9 cellular contexts compared by ENCODE assay signal in genomic region chr7:134886353-134887057, GRCh38.
A peak's percentile ranks its signal among the peaks of the same experiment; 100 is the strongest.
DNase-seq lines count a peak whose midpoint lies in the region; ATAC-seq, FAIRE-seq and TF ChIP-seq lines count a peak whose summit lies in the region.
"Had no signal": no experiment of that assay in that cellular context is flagged by ENCODE, and none has a peak within 500 bp of the region (broad histone marks: within the 10 kb centered on the region; RNA-seq: fewer than 3 reads in every experiment).

No MANE protein-coding gene starts in this region.

- 0% methylated on average over 8 of the region's 8 CpGs for WGBS in K562 (ENCODE audit: insufficient coverage, low coverage, missing lambda C conversion rate)
- WGBS in right lobe of liver (ENCODE audit: insufficient coverage, low coverage, low lambda C conversion rate, missing lambda C conversion rate): 14% methylated on average over 8 of the region's 8 CpGs

- no peak for TF ChIP-seq RAD21 in K562 (CRISPR knock-in tag; conservative IDR thresholded peaks at IDR 0.05 in 1 of 2, IDR thresholded peaks at IDR 0.05 in 1 of 2)

- no peak overlapping the region for H3K27ac ChIP-seq in K562 (ENCODE audit: extremely low read depth, low read depth, low read length)
- H3K27ac ChIP-seq in right lobe of liver: peak overlapping the region; percentile 35 to 77 (median 35)

- no peak for TF ChIP-seq POLR2A in K562 (conservative IDR thresholded peaks at IDR 0.05)
- TF ChIP-seq POLR2A in right lobe of liver (IDR thresholded peaks at IDR 0.05): peak; percentile 19

- H3K9me3 Mint-ChIP-seq in activated naive CD4-positive, alpha-beta T cell treated with anti-CD3 and anti-CD28 coated beads, Interleukin-2, amount 10 ng/mL, durations not matched to agents 7 days and 5 days: no peaks in the 10 kb centered on the region

- ATAC-seq in K562 (no peak), right lobe of liver (peak; percentile 9 to 53 (median 24)), GM21619 (IDR thresholded peaks at IDR 0.05; ENCODE audit: unreplicated experiment) (no peak), GM18519 (IDR thresholded peaks at IDR 0.05; ENCODE audit: low FRiP score, unreplicated experiment) (no peak)

- H3K27ac Mint-ChIP-seq in activated naive CD4-positive, alpha-beta T cell treated with anti-CD3 and anti-CD28 coated beads, Interleukin-2, amount 10 ng/mL, durations not matched to agents 7 days and 5 days: peak overlapping the region; percentile 35

- FAIRE-seq in K562 (lab: Jason Lieb, UNC) (no peak), urothelium cell line (lab: Jason Lieb, UNC) (no peak)

- no peak overlapping the region for H3K9ac ChIP-seq in K562 (ENCODE audit: insufficient read depth in 1 of 2, low read depth in 2 of 2, low read length in 2 of 2)

- BruUV-seq in K562 (replicated peaks; lab: Mats Ljungman, UMichigan): no TSS peak

- no peak overlapping the region for H3K4me2 ChIP-seq in K562 (ENCODE audit: insufficient read depth, low read length)

- H3K4me3 ChIP-seq in K562 (no peak overlapping the region), right lobe of liver (no peak overlapping the region)

- TF ChIP-seq CTCF in K562 (IDR thresholded peaks at IDR 0.05 in 2 of 3, conservative IDR thresholded peaks at IDR 0.05 in 1 of 3; ENCODE audit: insufficient read depth in 2 of 3, low read depth in 1 of 3, low read length in 3 of 3): no peak
- no peak for TF ChIP-seq CTCF in right lobe of liver (IDR thresholded peaks at IDR 0.05)
- TF ChIP-seq CTCF in GM10248 (IDR thresholded peaks at IDR 0.05; ENCODE audit: control extremely low read depth, extremely low read depth, low read depth, missing control alignments): no peak

- no peaks in the 10 kb centered on the region for H3K9me1 ChIP-seq in K562 (ENCODE audit: control insufficient read depth, insufficient read depth, low read length)

- no peak for DNase-seq in activated naive CD4-positive, alpha-beta T cell treated with anti-CD3 and anti-CD28 coated beads, Interleukin-2, amount 10 ng/mL, durations not matched to agents 7 days and 5 days
- DNase-seq in activated naive CD4-positive, alpha-beta T cell treated with Interleukin-2 at 50 U/mL for 16 hours: no peak
- DNase-seq in K562 (ENCODE audit: extremely low read depth in 1 of 4, low spot score in 3 of 4): no peak
- DNase-seq in right lobe of liver: peak in 1 of 3 donors; percentile 52
- DNase-seq in urothelium cell line (ENCODE audit: low spot score): peak; percentile 2
- no peak for DNase-seq in GM10248 (ENCODE audit: extremely low spot score)
- DNase-seq: T-helper 1 cell had no signal

- CTCF ChIA-PET in activated naive CD4-positive, alpha-beta T cell treated with anti-CD3 and anti-CD28 coated beads, Interleukin-2, amount 10 ng/mL, durations not matched to agents 7 days and 5 days (lab: Charles Lee): no interaction called here
- CTCF ChIA-PET in K562 (lab: Yijun Ruan, JAX; ENCODE audit: low intra/inter-chr PET ratio) (no interaction called here), GM10248 (lab: Yijun Ruan, JAX) (no interaction called here)

- in situ Hi-C loops in K562 (cut with MboI): no loop called here

- H3K4me1 ChIP-seq in K562 (replicated peaks in 1 of 2; ENCODE audit: control insufficient read depth in 2 of 2, insufficient read depth in 2 of 2, low read length in 2 of 2): peaks cover 0 to 3% of the 10 kb centered on the region in 2 experiments; a peak in 3 of 5 replicates
- peaks cover 0 to 19% (median 4%) of the 10 kb centered on the region in 4 donors for H3K4me1 ChIP-seq in right lobe of liver

- POLR2A ChIA-PET in K562 (lab: Yijun Ruan, JAX) (interaction anchor here (0.6 to 1.0 kb wide), 4 partner anchors 10 to 1971 kb away, joined by 3 to 4 read pairs (median 3); no protein-coding TSS in a partner anchor), GM10248 (lab: Yijun Ruan, JAX) (no interaction called here)

- no peak for TF ChIP-seq EP300 in K562 (IDR thresholded peaks at IDR 0.05; ENCODE audit: low read length)

- intact Hi-C loops in K562 (cut with micrococcal nuclease) (no loop called here), right lobe of liver (cut with DNase I) (no loop called here)

- no peaks in the 10 kb centered on the region for H3K36me3 Mint-ChIP-seq in activated naive CD4-positive, alpha-beta T cell treated with anti-CD3 and anti-CD28 coated beads, Interleukin-2, amount 10 ng/mL, durations not matched to agents 7 days and 5 days

- H3K27me3 Mint-ChIP-seq in activated naive CD4-positive, alpha-beta T cell treated with anti-CD3 and anti-CD28 coated beads, Interleukin-2, amount 10 ng/mL, durations not matched to agents 7 days and 5 days: peaks cover 4% of the 10 kb centered on the region

- no peak overlapping the region for H3K4me3 Mint-ChIP-seq in activated naive CD4-positive, alpha-beta T cell treated with anti-CD3 and anti-CD28 coated beads, Interleukin-2, amount 10 ng/mL, durations not matched to agents 7 days and 5 days

- H3K36me3 ChIP-seq in K562 (ENCODE audit: control insufficient read depth, insufficient read depth, low read length) (no peaks in the 10 kb centered on the region), right lobe of liver (no peaks in the 10 kb centered on the region)

- peaks cover 24% of the 10 kb centered on the region for H3K4me1 Mint-ChIP-seq in activated naive CD4-positive, alpha-beta T cell treated with anti-CD3 and anti-CD28 coated beads, Interleukin-2, amount 10 ng/mL, durations not matched to agents 7 days and 5 days

- no peaks in the 10 kb centered on the region for H3K79me2 ChIP-seq in K562 (ENCODE audit: control insufficient read depth, insufficient read depth, low read length)

- no peaks in the 10 kb centered on the region for H3K9me3 ChIP-seq in K562 (replicated peaks; ENCODE audit: control insufficient read depth, insufficient read depth, low read depth, low read length)
- no peaks in the 10 kb centered on the region for H3K9me3 ChIP-seq in right lobe of liver

- no peak overlapping the region for H2AFZ ChIP-seq in K562 (ENCODE audit: low read depth, low read length)

- H4K20me1 ChIP-seq in K562 (replicated peaks; ENCODE audit: control insufficient read depth, insufficient read depth, low read length): no peaks in the 10 kb centered on the region; the same call in 1 of the 2 replicates

- H3K27me3 ChIP-seq in K562 (ENCODE audit: control insufficient read depth in 2 of 2, insufficient read depth in 2 of 2, low read length in 2 of 2): peaks cover 26 to 34% of the 10 kb centered on the region in 2 experiments; a peak in 4 of 5 replicates
- no peaks in the 10 kb centered on the region for H3K27me3 ChIP-seq in right lobe of liver

TF ChIP-seq in K562, 482 proteins besides CTCF, POLR2A, EP300 and RAD21:
- TF ChIP-seq TEAD1 (CRISPR knock-in tag; IDR thresholded peaks at IDR 0.05) (0 out of 4 replicates have a peak, but pooled peaks of 1 of the 2 experiments have one; percentile 61), CREB5 (CRISPR knock-in tag; IDR thresholded peaks at IDR 0.05) (no peak), NFE2 (IDR thresholded peaks at IDR 0.05; ENCODE audit: low read depth) (peak; percentile 30; the same call in 1 of the 2 replicates), HMGN3 (IDR thresholded peaks at IDR 0.05; ENCODE audit: borderline replicate concordance, extremely low read depth, insufficient read length, low read depth, low read length) (no peak), U2AF1 (optimal IDR thresholded peaks at IDR 0.05; ENCODE audit: low read depth, low read length) (no peak), CBX3 (IDR thresholded peaks at IDR 0.05; ENCODE audit: borderline replicate concordance in 1 of 2, low read length in 2 of 2) (no peak), ZC3H4 (CRISPR knock-in tag; IDR thresholded peaks at IDR 0.05; ENCODE audit: borderline replicate concordance) (no peak), MAFG (tag; conservative IDR thresholded peaks at IDR 0.05) (peak; percentile 39; the same call in 1 of the 2 replicates)
TF ChIP-seq in K562: peak in this region for 3.

Comparison
In these comparisons a context has a peak if more than half of its experiments do, and no peak if none do; other contexts are left out.
1. ATAC-seq: peak in right lobe of liver (4 of 4); none in K562 (single experiment), GM21619 (single experiment) and GM18519 (single experiment).